In the genomic region with DNA sequence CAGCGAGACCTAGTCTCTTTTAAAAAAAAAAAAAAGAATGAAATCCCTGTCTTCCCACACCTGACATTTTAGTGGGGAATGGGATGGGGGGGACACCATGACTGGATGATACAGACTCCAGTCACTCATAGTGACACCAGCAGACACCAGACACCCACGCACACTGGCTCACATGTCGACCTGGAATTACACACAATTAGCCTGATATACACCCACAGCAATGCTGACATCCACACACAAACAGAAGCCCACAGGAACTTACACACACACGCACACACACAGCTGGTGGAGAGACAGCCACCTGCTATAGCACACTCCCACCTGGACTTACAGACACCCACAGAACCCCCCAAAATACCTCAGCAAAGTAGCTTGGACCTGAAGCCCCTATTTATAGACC, we compare ENCODE assay signal across 30 cellular contexts. TPM values are rescaled to one million over a fixed set of nuclear protein-coding genes. Genes with fewer than 3 reads are reported as not detected.
"Had no signal": no experiment of that assay in that cellular context is flagged by ENCODE, and none has a peak within 500 bp of the region (broad histone marks: within the 10 kb centered on the region; RNA-seq: fewer than 3 reads in every experiment).

No MANE protein-coding gene starts in this region.

- DNase-seq: activated CD4-positive, alpha-beta T cell treated with anti-CD3 and anti-CD28 coated beads for 36 hours; activated CD4-positive, CD25-positive, alpha-beta regulatory T cell; activated CD8-positive, alpha-beta memory T cell treated with anti-CD3 and anti-CD28 coated beads for 24 hours; activated gamma-delta T cell treated with Interleukin-2 at 50 U/mL for 16 hours; activated naive CD4-positive, alpha-beta T cell treated with anti-CD3 and anti-CD28 coated beads, Interleukin-2, amount 50 U/mL, for 16 hours; activated T-cell treated with anti-CD3 and anti-CD28 coated beads, Interleukin-2, amount 50 U/mL, for 1 hour; amniotic stem cell; endodermal cell; foreskin keratinocyte; heart right ventricle; kidney glomerular epithelial cell; left lung; lower lobe of right lung; mesenchymal stem cell; natural killer cell; ovary; psoas muscle; sigmoid colon; small intestine; stimulated activated CD4-positive, alpha-beta T cell treated with anti-CD3 and anti-CD28 coated beads, Interleukin-4, amount 100 ng/mL, for 24 hours; uterus had no signal

- H3K36me3 Mint-ChIP-seq: natural killer cell; stimulated activated effector memory CD8-positive, alpha-beta T cell treated with anti-CD3 and anti-CD28 coated beads, Interleukin-12 subunit alpha, Interleukin-12 subunit beta, amount 100 ng/mL, for 72 hours; type B pancreatic cell had no signal

- H3K27ac Mint-ChIP-seq: activated CD4-positive, alpha-beta T cell treated with anti-CD3 and anti-CD28 coated beads for 36 hours; activated T-helper 17 cell treated with anti-CD3 and anti-CD28 coated beads, Interleukin-2, amount 50 U/mL, for 72 hours; dendritic cell treated with granulocyte-macrophage colony-stimulating factor and Interleukin-4, amounts not matched to agents 40 ng/mL and 50 ng/mL, for 4 days; endodermal cell; natural killer cell; stimulated activated effector memory CD8-positive, alpha-beta T cell treated with anti-CD3 and anti-CD28 coated beads, Interleukin-12 subunit alpha, Interleukin-12 subunit beta, amount 100 ng/mL, for 72 hours; stimulated activated naive CD8-positive, alpha-beta T cell treated with anti-CD3 and anti-CD28 coated beads, Interleukin-15, Interleukin-2, amounts not matched to agents 100 ng/mL and 50 ng/mL, for 24 hours; type B pancreatic cell had no signal

- H3K4me3 Mint-ChIP-seq: activated CD4-positive, alpha-beta T cell treated with anti-CD3 and anti-CD28 coated beads for 36 hours; activated T-helper 17 cell treated with anti-CD3 and anti-CD28 coated beads, Interleukin-2, amount 50 U/mL, for 72 hours; central memory CD8-positive, alpha-beta T cell; dendritic cell treated with granulocyte-macrophage colony-stimulating factor and Interleukin-4, amounts not matched to agents 40 ng/mL and 50 ng/mL, for 4 days; endodermal cell; natural killer cell; stimulated activated effector memory CD8-positive, alpha-beta T cell treated with anti-CD3 and anti-CD28 coated beads, Interleukin-12 subunit alpha, Interleukin-12 subunit beta, amount 100 ng/mL, for 72 hours; stimulated activated naive CD8-positive, alpha-beta T cell treated with anti-CD3 and anti-CD28 coated beads, Interleukin-15, Interleukin-2, amounts not matched to agents 100 ng/mL and 50 ng/mL, for 24 hours; type B pancreatic cell had no signal

- ATAC-seq: activated CD4-positive, alpha-beta T cell treated with anti-CD3 and anti-CD28 coated beads for 36 hours; activated T-helper 17 cell treated with anti-CD3 and anti-CD28 coated beads, Interleukin-2, amount 50 U/mL, for 72 hours; foreskin keratinocyte; heart right ventricle; left lung; lower lobe of right lung; natural killer cell; psoas muscle; stimulated activated effector memory CD8-positive, alpha-beta T cell treated with anti-CD3 and anti-CD28 coated beads, Interleukin-12 subunit alpha, Interleukin-12 subunit beta, amount 100 ng/mL, for 72 hours had no signal

- H3K27ac ChIP-seq: breast epithelium, esophagus muscularis mucosa, foreskin keratinocyte, left lung, lower lobe of right lung, ovary, psoas muscle, sigmoid colon, uterus had no signal

- FAIRE-seq: small intestine had no signal

- H3K27me3 ChIP-seq: breast epithelium, ovary had no signal

- H3K9me3 ChIP-seq: breast epithelium, esophagus muscularis mucosa, heart right ventricle, left lung, lower lobe of right lung, ovary, psoas muscle, sigmoid colon, uterus had no signal

- H3K9me3 Mint-ChIP-seq: activated T-helper 17 cell treated with anti-CD3 and anti-CD28 coated beads, Interleukin-2, amount 50 U/mL, for 72 hours; central memory CD8-positive, alpha-beta T cell; dendritic cell treated with granulocyte-macrophage colony-stimulating factor and Interleukin-4, amounts not matched to agents 40 ng/mL and 50 ng/mL, for 4 days; endodermal cell; natural killer cell; stimulated activated effector memory CD8-positive, alpha-beta T cell treated with anti-CD3 and anti-CD28 coated beads, Interleukin-12 subunit alpha, Interleukin-12 subunit beta, amount 100 ng/mL, for 72 hours; stimulated activated naive CD8-positive, alpha-beta T cell treated with anti-CD3 and anti-CD28 coated beads, Interleukin-15, Interleukin-2, amounts not matched to agents 100 ng/mL and 50 ng/mL, for 24 hours; type B pancreatic cell had no signal

- H3K36me3 ChIP-seq: breast epithelium, esophagus muscularis mucosa, heart right ventricle, left lung, lower lobe of right lung, ovary, sigmoid colon, uterus had no signal

- H3K4me3 ChIP-seq: breast epithelium, esophagus muscularis mucosa, heart right ventricle, left lung, lower lobe of right lung, ovary, psoas muscle, sigmoid colon, uterus had no signal

RNA-seq across cellular contexts. Expression of a gene that starts 8.3 kb away (rescaled TPM):
- total RNA-seq: breast epithelium, esophagus muscularis mucosa, psoas muscle, sigmoid colon, subcutaneous adipose tissue had no signal
- polyA plus RNA-seq: psoas muscle had no signal
